Comparison of ENCODE assay signal across 8 cellular contexts in the genomic region with DNA sequence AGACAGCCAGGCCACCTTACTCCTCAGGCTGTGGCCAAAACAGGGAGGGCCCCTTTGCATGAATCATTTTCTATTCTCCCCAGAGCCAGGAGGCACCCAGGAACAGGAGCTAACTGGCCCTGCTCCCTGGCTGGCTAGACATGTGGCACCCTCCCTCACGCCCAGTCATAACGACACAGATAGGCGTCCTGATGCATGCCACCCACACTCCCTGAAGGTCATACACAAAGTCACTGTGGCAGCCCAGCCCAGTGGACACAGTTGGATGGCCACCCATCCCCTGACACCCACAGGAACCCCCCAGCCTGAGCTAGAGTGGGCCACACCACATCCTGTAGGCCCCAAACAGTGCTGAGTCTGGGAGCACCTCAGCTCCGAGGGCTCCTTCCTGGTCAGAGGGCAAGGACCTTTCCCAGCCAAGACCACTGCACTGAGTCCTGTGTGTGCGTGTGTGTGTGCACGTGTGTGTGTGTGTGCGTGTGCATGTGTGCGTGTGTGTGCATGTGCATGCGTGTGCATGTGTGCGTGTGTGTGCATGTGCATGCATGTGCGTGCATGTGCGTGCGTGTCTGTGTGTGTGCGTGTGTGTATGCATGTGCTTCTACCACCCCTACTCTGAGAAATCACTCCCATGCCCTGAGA. TPM values are rescaled to one million over a fixed set of nuclear protein-coding genes. Genes with fewer than 3 reads are reported as not detected.
A peak's percentile ranks its signal among the peaks of the same experiment; 100 is the strongest.
DNase-seq lines count a peak whose midpoint lies in the region; ATAC-seq and TF ChIP-seq lines count a peak whose summit lies in the region.

No MANE protein-coding gene starts in this region.

- H3K4me3 Mint-ChIP-seq in endothelial cell (ENCODE audit: unreplicated experiment): peak overlapping the region; percentile 69

- H3K9ac ChIP-seq in stomach smooth muscle (ENCODE audit: low read length in 2 of 2): peak overlapping the region in 1 of 2 donors; percentile 21

- H3K36me3 ChIP-seq in stomach smooth muscle (ENCODE audit: control insufficient read depth in 2 of 2, insufficient read depth in 2 of 2, low read length in 2 of 2): no peaks in the 10 kb centered on the region

- H3K9me3 Mint-ChIP-seq in endothelial cell (ENCODE audit: unreplicated experiment): no peaks in the 10 kb centered on the region

- no peaks in the 10 kb centered on the region for H3K27me3 ChIP-seq in stomach smooth muscle (ENCODE audit: control insufficient read depth in 1 of 2, insufficient read depth in 2 of 2, low read length in 2 of 2)

- H3K36me3 Mint-ChIP-seq in endothelial cell (ENCODE audit: low read depth, unreplicated experiment): no peaks in the 10 kb centered on the region

- no peak for TF ChIP-seq CTCF in endothelial cell (IDR thresholded peaks at IDR 0.05; ENCODE audit: unreplicated experiment)

- peaks cover 59% of the 10 kb centered on the region for H3K4me1 ChIP-seq in stomach smooth muscle (ENCODE audit: control insufficient read depth, insufficient read depth, low read length)

- peak overlapping the region; percentile 84 for H3K27ac ChIP-seq in stomach smooth muscle (ENCODE audit: low read length)

- peaks cover 21% of the 10 kb centered on the region for H3K4me1 Mint-ChIP-seq in endothelial cell (ENCODE audit: unreplicated experiment)

- peaks cover 18% of the 10 kb centered on the region for H3K27me3 Mint-ChIP-seq in endothelial cell (ENCODE audit: unreplicated experiment)

- H3K27ac Mint-ChIP-seq in endothelial cell (ENCODE audit: unreplicated experiment): peak overlapping the region; percentile 36

- ATAC-seq in HG03378 (IDR thresholded peaks at IDR 0.05; ENCODE audit: unreplicated experiment): peak; percentile 52

- peak overlapping the region in 1 of 2 donors; percentile 8 for H3K4me3 ChIP-seq in stomach smooth muscle (ENCODE audit: low read length in 2 of 2)

- peak; percentile 12 for DNase-seq in activated T-cell treated with anti-CD3 and anti-CD28 coated beads for 48 hours (ENCODE audit: low read depth)
- DNase-seq in activated T-cell treated with anti-CD3 and anti-CD28 coated beads, Interleukin-2, amount 50 U/mL, for 1 hour: no peak
- no peak for DNase-seq in endothelial cell (ENCODE audit: low spot score)
- no peak for DNase-seq in middle frontal gyrus (ENCODE audit: extremely low spot score, low spot score)
- no peak for DNase-seq in NCI-H1694 (lab: John Stamatoyannopoulos, UW)
- DNase-seq in activated CD4-positive, alpha-beta T cell treated with anti-CD3 and anti-CD28 coated beads, Interleukin-2, amount 50 U/mL, for 4 hours: no peak

- no peaks in the 10 kb centered on the region for H3K9me3 ChIP-seq in stomach smooth muscle (ENCODE audit: control insufficient read depth in 2 of 2, low read length in 2 of 2)

RNA-seq across cellular contexts. Expression of a gene that starts 21.6 kb away (rescaled TPM):
- total RNA-seq in endothelial cell (ENCODE audit: unreplicated experiment): 10.4 TPM

RNA-seq across cellular contexts. Expression of a gene that starts 33.4 kb away (rescaled TPM):
- not detected for total RNA-seq in endothelial cell (ENCODE audit: unreplicated experiment)
